Comparison of ENCODE assay signal across 32 cellular contexts in genomic region chr2:64601027-64601767, GRCh38. TPM values are rescaled to one million over a fixed set of nuclear protein-coding genes. Genes with fewer than 3 reads are reported as not detected.
A peak's percentile ranks its signal among the peaks of the same experiment; 100 is the strongest.
DNase-seq lines count a peak whose midpoint lies in the region; ATAC-seq, FAIRE-seq and TF ChIP-seq lines count a peak whose summit lies in the region.
"Had no signal": no experiment of that assay in that cellular context is flagged by ENCODE, and none has a peak within 500 bp of the region (broad histone marks: within the 10 kb centered on the region; RNA-seq: fewer than 3 reads in every experiment).

No MANE protein-coding gene starts in this region.

- H3K4me1 Mint-ChIP-seq in endodermal cell = peaks cover 4% of the 10 kb centered on the region

- no peak for FAIRE-seq in A549 (lab: Jason Lieb, UNC)
- FAIRE-seq: G401.6 had no signal

- H3K27me3 ChIP-seq in endodermal cell (ENCODE audit: control insufficient read depth, insufficient read depth, low read length, poor library complexity, severe bottlenecking) (no peaks in the 10 kb centered on the region), mucosa of rectum (ENCODE audit: control insufficient read depth in 2 of 2, insufficient read depth in 2 of 2, low read length in 2 of 2) (no peaks in the 10 kb centered on the region), sigmoid colon (no peaks in the 10 kb centered on the region)
- H3K27me3 ChIP-seq: BLaER1, spleen had no signal

- H3K4me2 ChIP-seq in A549 = 0 out of 3 replicates have a peak overlapping the region, but pooled peaks have one; percentile 0
- H3K4me2 ChIP-seq: BLaER1 had no signal

- H3K36me3 ChIP-seq in endodermal cell (ENCODE audit: control insufficient read depth, insufficient read depth, low read length) (no peaks in the 10 kb centered on the region), mucosa of rectum (ENCODE audit: control insufficient read depth in 2 of 2, insufficient read depth in 2 of 2, low read length in 2 of 2) (no peaks in the 10 kb centered on the region), sigmoid colon (no peaks in the 10 kb centered on the region)
- H3K36me3 ChIP-seq: BLaER1, brain microvascular endothelial cell, spleen had no signal

- WGBS in A549 (ENCODE audit: missing lambda C conversion rate) = 72% methylated on average over 8 of the region's 8 CpGs
- 90% methylated on average over 4 to 8 of the region's 8 CpGs for WGBS in endodermal cell (ENCODE audit: insufficient coverage in 1 of 2, insufficient read length in 1 of 2), 2 experiments
- 32 to 68% methylated on average over 8 of the region's 8 CpGs for WGBS in sigmoid colon, 2 donors

- TF ChIP-seq CTCF in A549 (IDR thresholded peaks at IDR 0.05) (no peak), endodermal cell (conservative IDR thresholded peaks at IDR 0.05) (no peak), sigmoid colon (IDR thresholded peaks at IDR 0.05) (no peak)

- H3K9ac ChIP-seq in endodermal cell (ENCODE audit: extremely low read depth, low read length, poor library complexity, severe bottlenecking) (no peak overlapping the region), mucosa of rectum (ENCODE audit: low read depth in 1 of 2, low read length in 2 of 2) (no peak overlapping the region)
- H3K9ac ChIP-seq: BLaER1 had no signal

- H3K36me3 Mint-ChIP-seq in endodermal cell (ENCODE audit: low read depth) = no peaks in the 10 kb centered on the region
- H3K36me3 Mint-ChIP-seq: naive B cell had no signal

- H3K4me3 Mint-ChIP-seq in endodermal cell = no peak overlapping the region
- H3K4me3 Mint-ChIP-seq: activated naive CD4-positive, alpha-beta T cell treated with anti-CD3 and anti-CD28 coated beads for 36 hours; H9; naive B cell had no signal

- POLR2A ChIA-PET in A549 (lab: Yijun Ruan, JAX) = interaction anchor here (2.1 kb wide), 1 partner anchor 8 kb away, joined by 7 read pairs; no protein-coding TSS in a partner anchor

- TF ChIP-seq EP300 in A549 (IDR thresholded peaks at IDR 0.05) = no peak
- TF ChIP-seq EP300 in sigmoid colon (IDR thresholded peaks at IDR 0.05) = no peak

- TF ChIP-seq POLR2A in A549 (IDR thresholded peaks at IDR 0.05; ENCODE audit: low read length) (no peak), sigmoid colon (IDR thresholded peaks at IDR 0.05) (no peak)

- H3K27me3 Mint-ChIP-seq in endodermal cell (ENCODE audit: insufficient read depth) = peaks cover 2% of the 10 kb centered on the region

- H3K9me3 ChIP-seq in A549 = no peaks in the 10 kb centered on the region; the same call in 2 of the 3 replicates
- no peaks in the 10 kb centered on the region for H3K9me3 ChIP-seq in endodermal cell (ENCODE audit: control insufficient read depth, low read length)
- no peaks in the 10 kb centered on the region for H3K9me3 ChIP-seq in mucosa of rectum (ENCODE audit: control insufficient read depth in 2 of 2, low read length in 2 of 2)
- no peaks in the 10 kb centered on the region for H3K9me3 ChIP-seq in sigmoid colon
- H3K9me3 ChIP-seq: BLaER1 had no signal

- H3K27ac ChIP-seq in A549 = no peak overlapping the region
- no peak overlapping the region for H3K27ac ChIP-seq in endodermal cell (ENCODE audit: low read depth, low read length)
- peak overlapping the region; percentile 27 to 48 for H3K27ac ChIP-seq in mucosa of rectum (ENCODE audit: low read depth in 2 of 2, low read length in 2 of 2)
- no peak overlapping the region for H3K27ac ChIP-seq in sigmoid colon
- H3K27ac ChIP-seq: BLaER1, brain microvascular endothelial cell, spleen had no signal

- peak overlapping the region; percentile 26 for H3K27ac Mint-ChIP-seq in endodermal cell
- H3K27ac Mint-ChIP-seq: activated naive CD4-positive, alpha-beta T cell treated with anti-CD3 and anti-CD28 coated beads for 36 hours; H9 had no signal

- DNase-seq in A549 (ENCODE audit: low read depth in 1 of 2, low spot score in 1 of 2) = no peak
- DNase-seq in HT-29 (ENCODE audit: low spot score) = peak; percentile 44
- DNase-seq in endodermal cell = no peak
- DNase-seq in inferior parietal cortex (ENCODE audit: extremely low spot score) = no peak
- no peak for DNase-seq in sigmoid colon
- DNase-seq in stimulated activated CD4-positive, alpha-beta T cell treated with anti-CD3 and anti-CD28 coated beads, Interleukin-2, amount 100 ng/mL, for 24 hours = no peak
- DNase-seq: ACHN; activated CD4-positive, alpha-beta T cell treated with anti-CD3 and anti-CD28 coated beads, Interleukin-2, amount 50 U/mL, for 48 hours; activated CD4-positive, CD25-positive, alpha-beta regulatory T cell; activated naive CD4-positive, alpha-beta T cell treated with anti-CD3 and anti-CD28 coated beads for 36 hours; brain microvascular endothelial cell; DMS53; effector CD8-positive, alpha-beta T cell; erythroblast; foreskin melanocyte; H9; KG1; mesenchymal stem cell; naive B cell; NCI-H1436 treated with DMSO at 0.1 percent for 48 hours; NCI-H526; nucleus accumbens; SIG-M5; spleen; stimulated activated CD4-positive, alpha-beta T cell treated with anti-CD3 and anti-CD28 coated beads, Interleukin-2, amount 100 ng/mL, for 48 hours; substantia nigra had no signal

- intact Hi-C loops in sigmoid colon (cut with DNase I) = no loop called here

- H3K9me3 Mint-ChIP-seq in endodermal cell = peaks cover 9% of the 10 kb centered on the region

- H3K4me3 ChIP-seq in A549 = no peak overlapping the region
- no peak overlapping the region for H3K4me3 ChIP-seq in endodermal cell (ENCODE audit: low read length)
- no peak overlapping the region for H3K4me3 ChIP-seq in mucosa of rectum (ENCODE audit: low read length in 2 of 2)
- H3K4me3 ChIP-seq in sigmoid colon = no peak overlapping the region
- H3K4me3 ChIP-seq: BLaER1, spleen had no signal

- CTCF ChIA-PET in A549 (lab: Yijun Ruan, JAX) = interaction anchor here (0.6 to 8.0 kb wide), 11 partner anchors 6 to 272 kb away, joined by 3 to 69 read pairs (median 4); no protein-coding TSS in a partner anchor

- H3K4me1 ChIP-seq in A549 = 0 out of 3 replicates have a peak, but pooled peaks cover 8% of the 10 kb centered on the region
- no peaks in the 10 kb centered on the region for H3K4me1 ChIP-seq in endodermal cell (ENCODE audit: control insufficient read depth, insufficient read depth, low read length)
- peaks cover 26 to 32% of the 10 kb centered on the region in 2 donors for H3K4me1 ChIP-seq in mucosa of rectum (ENCODE audit: control insufficient read depth in 2 of 2, insufficient read depth in 2 of 2, low read length in 2 of 2)
- peaks cover 0 to 13% (median 8%) of the 10 kb centered on the region in 4 donors for H3K4me1 ChIP-seq in sigmoid colon

- no peak for TF ChIP-seq RAD21 in A549 (conservative IDR thresholded peaks at IDR 0.05 in 1 of 2, IDR thresholded peaks at IDR 0.05 in 1 of 2)

- ATAC-seq in A549 (no peak), HG03196 (IDR thresholded peaks at IDR 0.05; ENCODE audit: unreplicated experiment) (no peak)
- ATAC-seq: left lobe of liver, Panc1 had no signal

TF ChIP-seq in A549, 52 proteins besides CTCF, POLR2A, EP300 and RAD21:
- TF ChIP-seq RARB (CRISPR knock-in tag; IDR thresholded peaks at IDR 0.05) (no peak), HOXB13 (CRISPR knock-in tag; IDR thresholded peaks at IDR 0.05; ENCODE audit: low read depth) (no peak), MAFK (IDR thresholded peaks at IDR 0.05; ENCODE audit: partially characterized antibody) (peak; percentile 69)

RNA-seq across cellular contexts. Expression of gene SERTAD2, which starts 52.5 kb away (rescaled TPM):
- polyA plus RNA-seq in A549 (2011; rRNA removed) = 11.8 and 14.0 TPM in 2 replicates
- polyA plus RNA-seq in A549 (2012; cell fraction: cytosol; rRNA removed) = 7.3 and 9.6 TPM in 2 replicates
- 4.0 and 6.0 TPM in 2 replicates for polyA plus RNA-seq in A549 (2012; cell fraction: nucleus; rRNA removed)
- polyA plus RNA-seq in A549 (2017; fragmentation: RNase III; extraction: RNeasy Plus Mini Kit Qiagen cat#74134 plus additional on column Dnase treatment) = 11.8 to 13.1 TPM (median 12.2 TPM) in 3 replicates
- 14.4 and 16.4 TPM in 2 replicates for polyA minus RNA-seq in A549 (2011; rRNA and poly(A)+ RNA removed)
- total RNA-seq in HT-29 (2014; rRNA removed; shearing (Covaris generic)) = 6.1 and 6.6 TPM in 2 replicates
- total RNA-seq in endodermal cell = 10 to 100 TPM; 17.1 to 20.3 TPM
- 27.7 TPM for polyA plus RNA-seq in endodermal cell (2013, experiment 1 of 2)
- polyA plus RNA-seq in endodermal cell (2013, experiment 2 of 2) = 25.7 TPM
- 10 to 100 TPM in 2 of 4 donors, 1 to 10 TPM in 2; 7.2 to 14.3 (median 10.5) TPM for total RNA-seq in sigmoid colon
- 10 to 100 TPM in 1 of 3 donors, 1 to 10 TPM in 2; 6.9 to 13.8 (median 8.4) TPM for polyA plus RNA-seq in sigmoid colon

Comparison
In these comparisons a context has a peak if more than half of its experiments do, and no peak if none do; other contexts are left out.
1. H3K27ac ChIP-seq: peak in mucosa of rectum (2 of 2); none in A549 (0 of 2), endodermal cell (single experiment) and sigmoid colon (0 of 4).